In genomic region chr14:76762617-76763361, GRCh38 we compare ENCODE assay signal across 8 cellular contexts. TPM values are rescaled to one million over a fixed set of nuclear protein-coding genes. Genes with fewer than 3 reads are reported as not detected.
A peak's percentile ranks its signal among the peaks of the same experiment; 100 is the strongest.
DNase-seq lines count a peak whose midpoint lies in the region; ATAC-seq, FAIRE-seq and TF ChIP-seq lines count a peak whose summit lies in the region.

No MANE protein-coding gene starts in this region.

- peaks cover 78% of the 10 kb centered on the region for H3K27me3 Mint-ChIP-seq in WTC11 (ENCODE audit: low read depth)

- H3K36me3 ChIP-seq in ES-I3 (ENCODE audit: insufficient read depth, low read length) (no peaks in the 10 kb centered on the region), psoas muscle (ENCODE audit: insufficient read depth in 1 of 2, low read depth in 1 of 2) (no peaks in the 10 kb centered on the region)

- peaks cover 22% of the 10 kb centered on the region for H3K4me1 Mint-ChIP-seq in WTC11

- no peak overlapping the region for H3K27ac ChIP-seq in psoas muscle

- intact Hi-C loops in cardiac septum (cut with DNase I) (no loop called here), psoas muscle (cut with DNase I) (loop anchor here in 1 of 2 donors (5.0 kb wide), 1 partner anchor 50 kb away; no protein-coding TSS in a partner anchor)

- CTCF ChIA-PET in WTC11 (lab: Charles Lee), result no interaction called here

- no peaks in the 10 kb centered on the region for H3K9me3 Mint-ChIP-seq in WTC11

- peak overlapping the region; percentile 75 for H3K4me3 ChIP-seq in psoas muscle

- H3K4me1 ChIP-seq in ES-I3 (ENCODE audit: insufficient read depth, low read length), result peaks cover 9% of the 10 kb centered on the region; the same call in 1 of the 2 replicates
- no peaks in the 10 kb centered on the region for H3K4me1 ChIP-seq in psoas muscle

- peaks cover 0 to 13% (median 4%) of the 10 kb centered on the region in 3 donors for H3K27me3 ChIP-seq in psoas muscle (ENCODE audit: insufficient read depth in 3 of 3, low read length in 2 of 3)

- no peak overlapping the region for H3K27ac Mint-ChIP-seq in WTC11

- no peaks in the 10 kb centered on the region for H3K36me3 Mint-ChIP-seq in WTC11

- 29 to 37% (median 31%) methylated on average over 27 of the region's 27 CpGs for WGBS in psoas muscle, 3 donors

- H3K9me3 ChIP-seq in ES-I3 (ENCODE audit: control insufficient read depth, insufficient read depth, low read length) (no peaks in the 10 kb centered on the region), psoas muscle (no peaks in the 10 kb centered on the region)

- POLR2A ChIA-PET in WTC11 (lab: Charles Lee), result no interaction called here

- FAIRE-seq in HTR-8/SVneo (lab: Jason Lieb, UNC), result no peak

- H3K4me3 Mint-ChIP-seq in WTC11, result peak overlapping the region; percentile 80

- TF ChIP-seq CTCF in WTC11 (IDR thresholded peaks at IDR 0.05) (no peak), psoas muscle (IDR thresholded peaks at IDR 0.05) (no peak)

- DNase-seq in WTC11 (ENCODE audit: low spot score), result no peak
- peak; percentile 55 for DNase-seq in cardiac septum (ENCODE audit: low spot score)
- DNase-seq in psoas muscle, result no peak
- DNase-seq in HTR-8/SVneo (ENCODE audit: insufficient read length, low spot score), result no peak
- DNase-seq in NCI-H226, result no peak
- no peak for DNase-seq in effector CD4-positive, alpha-beta T cell

- ATAC-seq in WTC11 (no peak), psoas muscle (peak in 1 of 4 donors; percentile 14), GM19035 (IDR thresholded peaks at IDR 0.05; ENCODE audit: unreplicated experiment) (no peak)

- peak overlapping the region; percentile 95; the same call in 1 of the 2 replicates for H3K9ac ChIP-seq in ES-I3 (ENCODE audit: low read depth, low read length)

TF ChIP-seq in WTC11, 78 proteins besides CTCF, POLR2A, EP300 and RAD21:
- TF ChIP-seq ZNF671 (CRISPR knock-in tag; IDR thresholded peaks at IDR 0.05) (no peak), NR1H2 (CRISPR knock-in tag; IDR thresholded peaks at IDR 0.05) (no peak)

RNA-seq across cellular contexts. Expression of gene VASH1, which starts 1.5 kb away (rescaled TPM):
- total RNA-seq in WTC11 (2021) (7.2 to 10.9 TPM (median 10.5 TPM) in 3 replicates), cardiac septum (16.4 TPM), psoas muscle (1 to 10 TPM; 3.9 to 8.2 (median 5.6) TPM)
- 1 to 10 TPM; 1.7 to 4.0 (median 2.9) TPM for polyA plus RNA-seq in psoas muscle

RNA-seq across cellular contexts. Expression of gene ANGEL1, which starts 49.9 kb away (rescaled TPM):
- total RNA-seq in WTC11 (2021) (25.7 to 29.7 TPM (median 25.8 TPM) in 3 replicates), cardiac septum (12.4 TPM), psoas muscle (10 to 100 TPM in 3 of 4 donors, 1 to 10 TPM in 1; 8.5 to 14.1 (median 10.9) TPM)
- 10 to 100 TPM in 1 of 3 donors, 1 to 10 TPM in 2; 4.5 to 12.2 (median 5.9) TPM for polyA plus RNA-seq in psoas muscle
